ENCODE assay signal across 12 cellular contexts in genomic region chr10:30985552-30985951, GRCh38. TPM values are rescaled to one million over a fixed set of nuclear protein-coding genes. Genes with fewer than 3 reads are reported as not detected.
A peak's percentile ranks its signal among the peaks of the same experiment; 100 is the strongest.
DNase-seq lines count a peak whose midpoint lies in the region; ATAC-seq and TF ChIP-seq lines count a peak whose summit lies in the region.
"Had no signal": no experiment of that assay in that cellular context is flagged by ENCODE, and none has a peak within 500 bp of the region (broad histone marks: within the 10 kb centered on the region; RNA-seq: fewer than 3 reads in every experiment).

No MANE protein-coding gene starts in this region.

- peaks cover 13 to 20% of the 10 kb centered on the region in 2 donors for H3K4me1 Mint-ChIP-seq in natural killer cell treated with Interleukin-12 subunit alpha and Interleukin-12 subunit beta and Interleukin-15 and Interleukin-18, amount 100 ng/mL, for 72 hours (ENCODE audit: low read depth in 2 of 2)
- peaks cover 5 to 6% of the 10 kb centered on the region in 2 donors for H3K4me1 Mint-ChIP-seq in natural killer cell
- peaks cover 15% of the 10 kb centered on the region for H3K4me1 Mint-ChIP-seq in activated CD4-positive, alpha-beta memory T cell treated with anti-CD3 and anti-CD28 coated beads for 36 hours (ENCODE audit: low read depth)

- no peak for DNase-seq in natural killer cell treated with Interleukin-12 subunit alpha and Interleukin-12 subunit beta and Interleukin-15 and Interleukin-18, amount 100 ng/mL, for 72 hours (ENCODE audit: low spot score)
- DNase-seq in natural killer cell (no peak), foreskin fibroblast (peak; percentile 57 to 73), SHP77 (lab: John Stamatoyannopoulos, UW) (no peak), mesendoderm (no peak)
- DNase-seq in activated CD4-positive, alpha-beta memory T cell treated with anti-CD3 and anti-CD28 coated beads for 36 hours, result no peak
- DNase-seq: effector memory CD8-positive, alpha-beta T cell; NCI-H1048; stimulated activated CD4-positive, alpha-beta T cell treated with anti-CD3 and anti-CD28 coated beads, Interleukin-1b, Interleukin-23, amount 100 ng/mL, for 48 hours had no signal

- H2BK15ac ChIP-seq in mesendoderm (replicated peaks; ENCODE audit: low read depth), result no peak overlapping the region

- H3K56ac ChIP-seq in mesendoderm (ENCODE audit: low read length), result no peak overlapping the region

- no peaks in the 10 kb centered on the region for H3K79me1 ChIP-seq in mesendoderm (ENCODE audit: low read length)

- TF ChIP-seq CTCF in natural killer cell (IDR thresholded peaks at IDR 0.05) (no peak), foreskin fibroblast (IDR thresholded peaks at IDR 0.05; ENCODE audit: low read depth, low read length) (no peak)

- H4K8ac ChIP-seq in mesendoderm (ENCODE audit: low read depth, low read length), result no peak overlapping the region

- H3K27ac ChIP-seq in mesendoderm (ENCODE audit: low read depth, low read length), result no peak overlapping the region

- no peaks in the 10 kb centered on the region for H3K27me3 Mint-ChIP-seq in natural killer cell treated with Interleukin-12 subunit alpha and Interleukin-12 subunit beta and Interleukin-15 and Interleukin-18, amount 100 ng/mL, for 72 hours
- H3K27me3 Mint-ChIP-seq in natural killer cell (ENCODE audit: low read depth in 2 of 2), result no peaks in the 10 kb centered on the region
- H3K27me3 Mint-ChIP-seq in activated CD4-positive, alpha-beta memory T cell treated with anti-CD3 and anti-CD28 coated beads for 36 hours, result no peaks in the 10 kb centered on the region
- H3K27me3 Mint-ChIP-seq: effector memory CD8-positive, alpha-beta T cell had no signal

- H2AK5ac ChIP-seq in mesendoderm (ENCODE audit: low read length), result no peak overlapping the region

- H3K36me3 ChIP-seq in mesendoderm (ENCODE audit: control insufficient read depth, insufficient read depth, low read length), result no peaks in the 10 kb centered on the region

- no peak overlapping the region for H3K4me2 ChIP-seq in mesendoderm (ENCODE audit: low read length)

- H3K9ac ChIP-seq in mesendoderm (ENCODE audit: low read length), result no peak overlapping the region

- CTCF ChIA-PET in activated CD4-positive, alpha-beta memory T cell treated with anti-CD3 and anti-CD28 coated beads for 36 hours (lab: Charles Lee), result interaction anchor here (0.6 to 1.1 kb wide), 4 partner anchors 12 to 506 kb away, joined by 3 to 4 read pairs (median 4); partner anchors contain the start of gene ZNF438

- H3K4me3 ChIP-seq in foreskin fibroblast (ENCODE audit: low read depth in 1 of 2, low read length in 2 of 2) (no peak overlapping the region), mesendoderm (ENCODE audit: low read length) (no peak overlapping the region)

- no peak overlapping the region for H3K18ac ChIP-seq in mesendoderm (ENCODE audit: low read length)

- no peak overlapping the region for H3K23ac ChIP-seq in mesendoderm (ENCODE audit: low read length)

- peaks cover 6% of the 10 kb centered on the region for H3K9me3 Mint-ChIP-seq in natural killer cell treated with Interleukin-12 subunit alpha and Interleukin-12 subunit beta and Interleukin-15 and Interleukin-18, amount 100 ng/mL, for 72 hours
- peaks cover 0 to 3% of the 10 kb centered on the region in 2 donors for H3K9me3 Mint-ChIP-seq in natural killer cell
- H3K9me3 Mint-ChIP-seq in activated CD4-positive, alpha-beta memory T cell treated with anti-CD3 and anti-CD28 coated beads for 36 hours, result peaks cover 5% of the 10 kb centered on the region
- H3K9me3 Mint-ChIP-seq: effector memory CD8-positive, alpha-beta T cell had no signal

- no peak overlapping the region for H2BK120ac ChIP-seq in mesendoderm (ENCODE audit: low read depth, low read length)

- H3K36me3 Mint-ChIP-seq in natural killer cell treated with Interleukin-12 subunit alpha and Interleukin-12 subunit beta and Interleukin-15 and Interleukin-18, amount 100 ng/mL, for 72 hours, result peaks cover 8% of the 10 kb centered on the region
- no peaks in the 10 kb centered on the region for H3K36me3 Mint-ChIP-seq in natural killer cell
- peaks cover 10% of the 10 kb centered on the region for H3K36me3 Mint-ChIP-seq in activated CD4-positive, alpha-beta memory T cell treated with anti-CD3 and anti-CD28 coated beads for 36 hours

- H3K27me3 ChIP-seq in mesendoderm (ENCODE audit: insufficient read depth, low read length, poor library complexity), result no peaks in the 10 kb centered on the region

- ATAC-seq in natural killer cell treated with Interleukin-12 subunit alpha and Interleukin-12 subunit beta and Interleukin-15 and Interleukin-18, amount 100 ng/mL, for 72 hours, result no peak
- ATAC-seq in natural killer cell, result no peak
- no peak for ATAC-seq in SK-N-SH treated with all-trans-retinoic acid at 6 μM for 48 hours
- no peak for ATAC-seq in GM18511 (IDR thresholded peaks at IDR 0.05; ENCODE audit: unreplicated experiment)
- ATAC-seq: effector memory CD8-positive, alpha-beta T cell; Right ventricle myocardium inferior had no signal

- H3K79me2 ChIP-seq in mesendoderm (ENCODE audit: control insufficient read depth, insufficient read depth, low read length), result no peaks in the 10 kb centered on the region

- peak overlapping the region; percentile 54 to 65 for H3K27ac Mint-ChIP-seq in natural killer cell treated with Interleukin-12 subunit alpha and Interleukin-12 subunit beta and Interleukin-15 and Interleukin-18, amount 100 ng/mL, for 72 hours
- H3K27ac Mint-ChIP-seq in natural killer cell, result no peak overlapping the region
- H3K27ac Mint-ChIP-seq in activated CD4-positive, alpha-beta memory T cell treated with anti-CD3 and anti-CD28 coated beads for 36 hours, result peak overlapping the region; percentile 81
- H3K27ac Mint-ChIP-seq: effector memory CD8-positive, alpha-beta T cell had no signal

- no CpG with 5 or more reads among the region's 1 CpG for WGBS in mesendoderm (ENCODE audit: extremely low coverage, insufficient coverage, low lambda C conversion rate)

- intact Hi-C loops in natural killer cell (cut with micrococcal nuclease), result no loop called here
- intact Hi-C loops in activated CD4-positive, alpha-beta memory T cell treated with anti-CD3 and anti-CD28 coated beads for 36 hours (cut with micrococcal nuclease), result loop anchor here (5.0 kb wide), 3 partner anchors 117 to 362 kb away; no protein-coding TSS in a partner anchor

- POLR2A ChIA-PET in activated CD4-positive, alpha-beta memory T cell treated with anti-CD3 and anti-CD28 coated beads for 36 hours (lab: Charles Lee), result interaction anchor here (0.7 to 2.1 kb wide), 3 partner anchors 12 to 46 kb away, joined by 3 to 10 read pairs (median 3); partner anchors contain the start of gene ZNF438

- H3K4me3 Mint-ChIP-seq in natural killer cell treated with Interleukin-12 subunit alpha and Interleukin-12 subunit beta and Interleukin-15 and Interleukin-18, amount 100 ng/mL, for 72 hours, result peak overlapping the region; percentile 30
- H3K4me3 Mint-ChIP-seq in natural killer cell, result no peak overlapping the region
- no peak overlapping the region for H3K4me3 Mint-ChIP-seq in activated CD4-positive, alpha-beta memory T cell treated with anti-CD3 and anti-CD28 coated beads for 36 hours
- H3K4me3 Mint-ChIP-seq: effector memory CD8-positive, alpha-beta T cell had no signal

- no peak overlapping the region for H4K5ac ChIP-seq in mesendoderm (ENCODE audit: low read length)

- no peak overlapping the region for H2BK5ac ChIP-seq in mesendoderm (ENCODE audit: low read length)

- no peak overlapping the region for H3K4ac ChIP-seq in mesendoderm (ENCODE audit: low read depth, low read length)

- no peaks in the 10 kb centered on the region for H3K4me1 ChIP-seq in mesendoderm (ENCODE audit: control insufficient read depth, low read depth, low read length)

TF ChIP-seq in SK-N-SH treated with all-trans-retinoic acid at 6 μM for 48 hours, 23 proteins besides CTCF, POLR2A, EP300 and RAD21 (continues in another document):
- TF ChIP-seq POU6F1 (CRISPR knock-in tag; IDR thresholded peaks at IDR 0.05; ENCODE audit: borderline replicate concordance, low read depth) (no peak), BACH2 (CRISPR knock-in tag; IDR thresholded peaks at IDR 0.05; ENCODE audit: borderline replicate concordance) (no peak), SNAI2 (CRISPR knock-in tag; IDR thresholded peaks at IDR 0.05) (no peak), ZFP3 (CRISPR knock-in tag; IDR thresholded peaks at IDR 0.05) (no peak), ZNF70 (CRISPR knock-in tag; IDR thresholded peaks at IDR 0.05) (no peak), TCF4 (CRISPR knock-in tag; IDR thresholded peaks at IDR 0.05; ENCODE audit: borderline replicate concordance) (no peak), ESRRG (CRISPR knock-in tag; IDR thresholded peaks at IDR 0.05) (no peak), ARNTL (CRISPR knock-in tag; IDR thresholded peaks at IDR 0.05; ENCODE audit: borderline replicate concordance, low read depth) (no peak), CSDC2 (CRISPR knock-in tag; IDR thresholded peaks at IDR 0.05) (no peak), PPARA (CRISPR knock-in tag; IDR thresholded peaks at IDR 0.05; ENCODE audit: borderline replicate concordance) (no peak), TOX (CRISPR knock-in tag; IDR thresholded peaks at IDR 0.05; ENCODE audit: borderline replicate concordance) (no peak)

RNA-seq across cellular contexts. Expression of gene ZNF438, which starts 46.1 kb away (rescaled TPM):
- 1 to 10 TPM; 1.9 TPM for total RNA-seq in natural killer cell treated with Interleukin-12 subunit alpha and Interleukin-12 subunit beta and Interleukin-15 and Interleukin-18, amount 100 ng/mL, for 72 hours
- 1 to 10 TPM; 2.2 to 3.7 (median 3.7) TPM for total RNA-seq in natural killer cell
- 1 to 10 TPM; 3.7 TPM for total RNA-seq in activated CD4-positive, alpha-beta memory T cell treated with anti-CD3 and anti-CD28 coated beads for 36 hours
- polyA plus RNA-seq in mesendoderm (2013, experiment 1 of 2), result 0.80 TPM
- 0.91 TPM for polyA plus RNA-seq in mesendoderm (2013, experiment 2 of 2)

Comparison
In these comparisons a context has a peak if more than half of its experiments do, and no peak if none do; other contexts are left out.
1. H3K27ac Mint-ChIP-seq: peak in natural killer cell treated with Interleukin-12 subunit alpha and Interleukin-12 subunit beta and Interleukin-15 and Interleukin-18, amount 100 ng/mL, for 72 hours (2 of 2) and activated CD4-positive, alpha-beta memory T cell treated with anti-CD3 and anti-CD28 coated beads for 36 hours (single experiment); none in natural killer cell (0 of 2).
2. DNase-seq: peak in foreskin fibroblast (2 of 2); none in natural killer cell treated with Interleukin-12 subunit alpha and Interleukin-12 subunit beta and Interleukin-15 and Interleukin-18, amount 100 ng/mL, for 72 hours (single experiment), natural killer cell (single experiment), activated CD4-positive, alpha-beta memory T cell treated with anti-CD3 and anti-CD28 coated beads for 36 hours (single experiment), SHP77 (0 of 2) and mesendoderm (single experiment).